In genomic region chr19:55644191-55644833, GRCh38 we compare ENCODE assay signal across 8 cellular contexts. TPM values are rescaled to one million over a fixed set of nuclear protein-coding genes. Genes with fewer than 3 reads are reported as not detected.
DNase-seq lines count a peak whose midpoint lies in the region; ATAC-seq and TF ChIP-seq lines count a peak whose summit lies in the region.

No MANE protein-coding gene starts in this region.

- peak overlapping the region; percentile 98 for H3K4me2 ChIP-seq in osteoblast (ENCODE audit: insufficient read depth, low read length)

- no peak for TF ChIP-seq CTCF in Panc1 (IDR thresholded peaks at IDR 0.05)
- no peak for TF ChIP-seq CTCF in epithelial cell of proximal tubule (conservative IDR thresholded peaks at IDR 0.05; ENCODE audit: low read depth, low read length)
- no peak for TF ChIP-seq CTCF in osteoblast (IDR thresholded peaks at IDR 0.05; ENCODE audit: extremely low read depth, low read depth, low read length)

- H3K4me3 Mint-ChIP-seq in CD8-positive, alpha-beta memory T cell = peak overlapping the region; percentile 84 to 98 (median 87)

- in situ Hi-C loops in Panc1 (cut with HindIII; ENCODE audit: low pct_unique_long_range_greater_than_20kb, low sequenced_read_pairs) = no loop called here

- peaks cover 34% of the 10 kb centered on the region for H3K79me2 ChIP-seq in osteoblast (ENCODE audit: insufficient read depth, low read length)

- no peaks in the 10 kb centered on the region for H3K27me3 Mint-ChIP-seq in CD8-positive, alpha-beta memory T cell

- H2AFZ ChIP-seq in osteoblast (ENCODE audit: low read length) = no peak overlapping the region

- intact Hi-C loops in Panc1 (cut with micrococcal nuclease; ENCODE audit: unreplicated experiment) = no loop called here

- no peaks in the 10 kb centered on the region for H4K20me1 ChIP-seq in osteoblast (ENCODE audit: insufficient read depth, low read length)

- peak overlapping the region; percentile 81 to 95 (median 90) for H3K27ac Mint-ChIP-seq in CD8-positive, alpha-beta memory T cell

- H3K4me3 ChIP-seq in CD8-positive, alpha-beta memory T cell (ENCODE audit: low read length) = peak overlapping the region; percentile 71
- peak overlapping the region; percentile 63 to 93 for H3K4me3 ChIP-seq in Panc1 (ENCODE audit: low read depth in 2 of 2, low read length in 2 of 2)
- H3K4me3 ChIP-seq in epithelial cell of proximal tubule (ENCODE audit: low read depth, low read length) = peak overlapping the region; percentile 85
- peak overlapping the region; percentile 85 for H3K4me3 ChIP-seq in osteoblast (ENCODE audit: insufficient read depth, low read length)

- BruUV-seq in Panc1 (replicated peaks; lab: Mats Ljungman, UMichigan) = no TSS peak

- H3K4me1 ChIP-seq in CD8-positive, alpha-beta memory T cell (ENCODE audit: insufficient read depth, low read length) = peaks cover 37% of the 10 kb centered on the region
- H3K4me1 ChIP-seq in Panc1 (ENCODE audit: control insufficient read depth, insufficient read depth, low read length) = peaks cover 51% of the 10 kb centered on the region
- peaks cover 36% of the 10 kb centered on the region for H3K4me1 ChIP-seq in osteoblast (ENCODE audit: insufficient read depth, low read length)

- POLR2A ChIA-PET in CD8-positive, alpha-beta memory T cell (lab: Charles Lee) = interaction anchor here (2.0 to 2.6 kb wide), 2 partner anchors 10 kb away, joined by 6 to 23 read pairs; partner anchors contain the start of gene U2AF2
- POLR2A ChIA-PET in Panc1 (lab: Charles Lee) = interaction anchor here (0.6 kb wide), 1 partner anchor 10 kb away, joined by 6 read pairs; no protein-coding TSS in a partner anchor

- H3K36me3 Mint-ChIP-seq in CD8-positive, alpha-beta memory T cell = peaks cover 0 to 15% (median 0%) of the 10 kb centered on the region in 3 donors

- CTCF ChIA-PET in CD8-positive, alpha-beta memory T cell (lab: Charles Lee) = interaction anchor here (1.1 kb wide), 3 partner anchors 9 to 13 kb away, joined by 3 to 4 read pairs (median 4); no protein-coding TSS in a partner anchor
- CTCF ChIA-PET in Panc1 (lab: Charles Lee) = no interaction called here

- peaks cover 40 to 62% (median 52%) of the 10 kb centered on the region in 3 donors for H3K4me1 Mint-ChIP-seq in CD8-positive, alpha-beta memory T cell

- peaks cover 4% of the 10 kb centered on the region for H3K36me3 ChIP-seq in CD8-positive, alpha-beta memory T cell (ENCODE audit: insufficient read depth, low read length)
- H3K36me3 ChIP-seq in Panc1 (ENCODE audit: control insufficient read depth, insufficient read depth, low read length) (peaks cover 13% of the 10 kb centered on the region), osteoblast (ENCODE audit: insufficient read depth, low read length) (peaks cover 15% of the 10 kb centered on the region)

- H3K9me3 Mint-ChIP-seq in CD8-positive, alpha-beta memory T cell = peaks cover 0 to 3% (median 0%) of the 10 kb centered on the region in 5 donors

- no peaks in the 10 kb centered on the region for H3K9me3 ChIP-seq in CD8-positive, alpha-beta memory T cell (ENCODE audit: low read length)
- H3K9me3 ChIP-seq in Panc1 (ENCODE audit: control insufficient read depth, insufficient read depth, low read depth, low read length) (no peaks in the 10 kb centered on the region), osteoblast (ENCODE audit: low read depth, low read length) (no peaks in the 10 kb centered on the region)

- DNase-seq in CD8-positive, alpha-beta memory T cell = no peak
- no peak for DNase-seq in Panc1 (ENCODE audit: low read depth, low spot score)
- no peak for DNase-seq in epithelial cell of proximal tubule (ENCODE audit: low read depth)
- DNase-seq in osteoblast (ENCODE audit: insufficient read length, low spot score, missing footprints) = peak; percentile 89
- DNase-seq in nucleus accumbens (lab: John Stamatoyannopoulos, UW) = no peak
- no peak for DNase-seq in activated effector memory CD4-positive, alpha-beta T cell treated with anti-CD3 and anti-CD28 coated beads, Interleukin-2, amount 50 U/mL, for 16 hours

- H3K27me3 ChIP-seq in CD8-positive, alpha-beta memory T cell (ENCODE audit: insufficient read depth, low read length, poor library complexity, severe bottlenecking) = no peaks in the 10 kb centered on the region
- H3K27me3 ChIP-seq in Panc1 (ENCODE audit: control insufficient read depth, insufficient read depth, low read length) (no peaks in the 10 kb centered on the region), osteoblast (ENCODE audit: insufficient read depth, low read length) (no peaks in the 10 kb centered on the region)

- peak overlapping the region; percentile 72 for H3K27ac ChIP-seq in CD8-positive, alpha-beta memory T cell (ENCODE audit: low read depth, low read length)
- H3K27ac ChIP-seq in Panc1 (ENCODE audit: low read length) = peak overlapping the region; percentile 96
- H3K27ac ChIP-seq in osteoblast (ENCODE audit: low read depth, low read length) = peak overlapping the region; percentile 72

- ATAC-seq in Panc1 (no peak), GM21526 (IDR thresholded peaks at IDR 0.05; ENCODE audit: low FRiP score, unreplicated experiment) (no peak), HG03342 (IDR thresholded peaks at IDR 0.05; ENCODE audit: unreplicated experiment) (no peak)

RNA-seq across cellular contexts. Expression of gene ZNF581, which starts 0.9 kb away (rescaled TPM):
- total RNA-seq in CD8-positive, alpha-beta memory T cell = 10 to 100 TPM; 32.8 to 34.4 TPM
- 23.4 TPM for polyA plus RNA-seq in CD8-positive, alpha-beta memory T cell
- total RNA-seq in Panc1 (2021; ENCODE audit: unreplicated experiment) (39.0 TPM), epithelial cell of proximal tubule (27.2 and 29.2 TPM in 2 replicates), osteoblast (25.7 and 28.6 TPM in 2 replicates)
- polyA plus RNA-seq in Panc1 (2012; ENCODE audit: insufficient read length) = 42.2 TPM

RNA-seq across cellular contexts. Expression of gene ZNF580, which starts 3.5 kb away (rescaled TPM):
- total RNA-seq in CD8-positive, alpha-beta memory T cell = 10 to 100 TPM; 39.6 to 41.3 TPM
- 15.2 TPM for polyA plus RNA-seq in CD8-positive, alpha-beta memory T cell
- total RNA-seq in Panc1 (2021; ENCODE audit: unreplicated experiment) (58.0 TPM), epithelial cell of proximal tubule (10.6 and 10.8 TPM in 2 replicates), osteoblast (6.5 and 8.3 TPM in 2 replicates)
- 91.5 TPM for polyA plus RNA-seq in Panc1 (2012; ENCODE audit: insufficient read length)

RNA-seq across cellular contexts. Expression of gene CCDC106, which starts 3.7 kb away (rescaled TPM):
- 1 to 10 TPM; 2.0 to 2.2 TPM for total RNA-seq in CD8-positive, alpha-beta memory T cell
- polyA plus RNA-seq in CD8-positive, alpha-beta memory T cell = 0.54 TPM
- total RNA-seq in Panc1 (2021; ENCODE audit: unreplicated experiment) (47.8 TPM), epithelial cell of proximal tubule (10.2 and 17.9 TPM in 2 replicates), osteoblast (10.5 and 13.3 TPM in 2 replicates)
- 101 TPM for polyA plus RNA-seq in Panc1 (2012; ENCODE audit: insufficient read length)

RNA-seq across cellular contexts. Expression of gene U2AF2, which starts 10.5 kb away (rescaled TPM):
- 100 to 1,000 TPM; 374 to 386 TPM for total RNA-seq in CD8-positive, alpha-beta memory T cell
- 9.5 TPM for polyA plus RNA-seq in CD8-positive, alpha-beta memory T cell
- 545 TPM for total RNA-seq in Panc1 (2021; ENCODE audit: unreplicated experiment)
- 761 TPM for polyA plus RNA-seq in Panc1 (2012; ENCODE audit: insufficient read length)
- 142 and 205 TPM in 2 replicates for total RNA-seq in epithelial cell of proximal tubule
- total RNA-seq in osteoblast = 64.5 and 70.2 TPM in 2 replicates

RNA-seq across cellular contexts. Expression of gene ZNF784, which starts 19.9 kb away (rescaled TPM):
- 1 to 10 TPM; 2.6 to 2.9 TPM for total RNA-seq in CD8-positive, alpha-beta memory T cell
- polyA plus RNA-seq in CD8-positive, alpha-beta memory T cell = 1.0 TPM
- total RNA-seq in Panc1 (2021; ENCODE audit: unreplicated experiment) (8.9 TPM), epithelial cell of proximal tubule (0.58 and 4.0 TPM in 2 replicates), osteoblast (6.5 and 8.7 TPM in 2 replicates)
- polyA plus RNA-seq in Panc1 (2012; ENCODE audit: insufficient read length) = 17.4 TPM
